20 cellular contexts compared by ENCODE assay signal in the genomic region with DNA sequence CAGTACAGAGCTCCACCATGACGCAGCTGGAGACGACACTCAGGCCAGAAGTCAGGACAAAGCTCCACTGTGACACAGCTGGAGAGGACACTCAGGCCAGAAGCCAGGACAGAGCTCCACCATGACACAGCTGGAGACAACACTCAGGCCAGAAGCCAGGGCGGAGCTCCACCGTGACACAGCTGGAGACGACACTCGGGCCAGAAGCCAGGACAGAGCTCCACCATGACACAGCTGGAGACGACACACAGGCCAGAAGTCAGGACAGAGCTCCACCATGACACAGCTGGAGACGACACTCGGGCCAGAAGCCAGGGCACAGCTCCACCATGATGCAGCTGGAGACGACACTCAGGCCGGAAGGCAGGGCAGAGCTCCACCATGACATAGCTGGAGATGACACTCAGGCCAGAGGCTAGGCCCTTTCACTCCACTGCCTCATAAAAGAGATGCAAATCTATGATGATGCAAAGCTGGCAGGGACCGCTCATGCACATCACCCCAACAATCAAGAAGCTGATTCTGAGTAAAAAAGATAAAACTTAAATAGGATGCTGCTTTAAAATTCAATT. TPM values are rescaled to one million over a fixed set of nuclear protein-coding genes. Genes with fewer than 3 reads are reported as not detected.
DNase-seq lines count a peak whose midpoint lies in the region; ATAC-seq and TF ChIP-seq lines count a peak whose summit lies in the region.
"Had no signal": no experiment of that assay in that cellular context is flagged by ENCODE, and none has a peak within 500 bp of the region (broad histone marks: within the 10 kb centered on the region; RNA-seq: fewer than 3 reads in every experiment).

No MANE protein-coding gene starts in this region.

- H3K36me3 ChIP-seq in GM06990 (ENCODE audit: control insufficient read depth, insufficient read depth, low read length) = no peaks in the 10 kb centered on the region
- H3K36me3 ChIP-seq: BLaER1 treated with 17β-estradiol and CSF1 and Interleukin-3, amounts not matched to agents 10 nM and 100 nM had no signal

- POLR2A ChIA-PET in activated B cell treated with CpG ODN at 0.5 μM for 24 hours (lab: Charles Lee) = interaction anchor here (0.7 to 1.3 kb wide), 2 partner anchors 31 to 81 kb away, joined by 3 to 6 read pairs; no protein-coding TSS in a partner anchor

- H3K4me1 Mint-ChIP-seq in activated B cell treated with CpG ODN at 0.5 μM for 24 hours (peaks cover 44% of the 10 kb centered on the region), memory B cell (peaks cover 4% of the 10 kb centered on the region)

- H3K4me3 ChIP-seq in GM06990 (replicated peaks; ENCODE audit: low read depth, low read length) = no peak overlapping the region
- H3K4me3 ChIP-seq: BLaER1 treated with 17β-estradiol and CSF1 and Interleukin-3, amounts not matched to agents 10 nM and 100 nM had no signal

- no peaks in the 10 kb centered on the region for H3K27me3 Mint-ChIP-seq in activated B cell treated with CpG ODN at 0.5 μM for 24 hours
- H3K27me3 Mint-ChIP-seq in memory B cell = no peaks in the 10 kb centered on the region

- H3K4me3 Mint-ChIP-seq in activated B cell treated with CpG ODN at 0.5 μM for 24 hours (no peak overlapping the region), memory B cell (no peak overlapping the region)
- H3K4me3 Mint-ChIP-seq: CD8-positive, alpha-beta T cell had no signal

- H3K36me3 Mint-ChIP-seq in activated B cell treated with CpG ODN at 0.5 μM for 24 hours (ENCODE audit: low read depth) (no peaks in the 10 kb centered on the region), memory B cell (no peaks in the 10 kb centered on the region)
- H3K36me3 Mint-ChIP-seq: CD8-positive, alpha-beta T cell had no signal

- ATAC-seq in GM19351 (IDR thresholded peaks at IDR 0.05; ENCODE audit: unreplicated experiment) (peak; percentile 61), activated B cell treated with CpG ODN at 0.5 μM for 24 hours (ENCODE audit: low read depth) (peak; percentile 78), memory B cell (ENCODE audit: low read depth) (peak; percentile 35), HG02623 (IDR thresholded peaks at IDR 0.05; ENCODE audit: unreplicated experiment) (no peak)
- ATAC-seq: CD8-positive, alpha-beta T cell; PC-3 had no signal

- H3K27ac Mint-ChIP-seq in activated B cell treated with CpG ODN at 0.5 μM for 24 hours (no peak overlapping the region), memory B cell (no peak overlapping the region)
- H3K27ac Mint-ChIP-seq: CD8-positive, alpha-beta T cell had no signal

- intact Hi-C loops in activated B cell treated with CpG ODN at 0.5 μM for 24 hours (cut with micrococcal nuclease) = no loop called here

- H3K27me3 ChIP-seq in GM06990 (replicated peaks; ENCODE audit: control insufficient read depth, insufficient read depth, low read length) = no peaks in the 10 kb centered on the region
- H3K27me3 ChIP-seq: BLaER1 treated with 17β-estradiol and CSF1 and Interleukin-3, amounts not matched to agents 10 nM and 100 nM had no signal

- DNase-seq in GM06990 (ENCODE audit: extremely low read depth, insufficient read length) (peak; percentile 50), activated B cell treated with CpG ODN at 0.5 μM for 24 hours (no peak), memory B cell (ENCODE audit: low spot score in 2 of 2) (no peak), NOMO-1 treated with dmso at 0.1 percent for 144 hours (lab: John Stamatoyannopoulos, UW; ENCODE audit: unreplicated experiment) (no peak), NCI-H1417 (lab: John Stamatoyannopoulos, UW) (no peak)
- no peak for DNase-seq in stimulated activated CD4-positive, alpha-beta T cell treated with anti-CD3 and anti-CD28 coated beads, Interleukin-2, amount 100 ng/mL, for 24 hours
- DNase-seq: CD8-positive, alpha-beta T cell; GOT3; KBM-7; NCI-H1436; NCI-H2029; NCI-H2171 treated with DMSO at 0.1 percent for 48 hours; NCI-H748 treated with DMSO at 0.1 percent for 48 hours; PC-3 had no signal

- TF ChIP-seq CTCF in GM06990 (IDR thresholded peaks at IDR 0.05; ENCODE audit: insufficient read depth, low read length, poor library complexity, severe bottlenecking) = no peak
- no peak for TF ChIP-seq CTCF in activated B cell treated with CpG ODN at 0.5 μM for 24 hours (IDR thresholded peaks at IDR 0.05)

- no peaks in the 10 kb centered on the region for H3K9me3 Mint-ChIP-seq in activated B cell treated with CpG ODN at 0.5 μM for 24 hours
- H3K9me3 Mint-ChIP-seq in memory B cell = peaks cover 6% of the 10 kb centered on the region

- CTCF ChIA-PET in activated B cell treated with CpG ODN at 0.5 μM for 24 hours (lab: Charles Lee) = interaction anchor here (0.9 to 1.3 kb wide), 2 partner anchors 15 to 99 kb away, joined by 3 to 4 read pairs; no protein-coding TSS in a partner anchor

RNA-seq across cellular contexts. Expression of gene OR2B11, which starts 13.6 kb away (rescaled TPM):
- total RNA-seq in activated B cell treated with CpG ODN at 0.5 μM for 24 hours = not detected in 2 replicates
- total RNA-seq: A673; CD8-positive, alpha-beta T cell; NCI-H460; PC-3; T-helper 1 cell treated with Interleukin-12 subunit alpha and Interleukin-12 subunit beta and Interleukin-4 antibody, amounts not matched to agents 30 ng/mL and 1 ng/mL, for 36 hours had no signal

RNA-seq across cellular contexts. Expression of gene NLRP3, which starts 55.6 kb away (rescaled TPM):
- total RNA-seq in activated B cell treated with CpG ODN at 0.5 μM for 24 hours = 0.44 and 0.73 TPM in 2 replicates
- total RNA-seq: A673, NCI-H460 had no signal
